12 cellular contexts compared by ENCODE assay signal in genomic region chr14:70652871-70653270, GRCh38. TPM values are rescaled to one million over a fixed set of nuclear protein-coding genes. Genes with fewer than 3 reads are reported as not detected.
DNase-seq lines count a peak whose midpoint lies in the region; ATAC-seq lines count a peak whose summit lies in the region.
"Had no signal": no experiment of that assay in that cellular context is flagged by ENCODE, and none has a peak within 500 bp of the region (broad histone marks: within the 10 kb centered on the region; RNA-seq: fewer than 3 reads in every experiment).

No MANE protein-coding gene starts in this region.

- peaks cover 79% of the 10 kb centered on the region for H3K4me1 Mint-ChIP-seq in activated naive CD4-positive, alpha-beta T cell treated with anti-CD3 and anti-CD28 coated beads for 36 hours (ENCODE audit: low read depth)
- peaks cover 91% of the 10 kb centered on the region for H3K4me1 Mint-ChIP-seq in activated naive CD8-positive, alpha-beta T cell treated with anti-CD3 and anti-CD28 coated beads, Interleukin-2, amount 50 U/mL, for 24 hours
- H3K4me1 Mint-ChIP-seq in stimulated activated effector memory CD8-positive, alpha-beta T cell treated with anti-CD3 and anti-CD28 coated beads, Interleukin-12 subunit alpha, Interleukin-12 subunit beta, amount 100 ng/mL, for 72 hours, result peaks cover 64% of the 10 kb centered on the region

- no peak for ATAC-seq in activated naive CD8-positive, alpha-beta T cell treated with anti-CD3 and anti-CD28 coated beads, Interleukin-2, amount 50 U/mL, for 24 hours
- ATAC-seq in stimulated activated effector memory CD8-positive, alpha-beta T cell treated with anti-CD3 and anti-CD28 coated beads, Interleukin-12 subunit alpha, Interleukin-12 subunit beta, amount 100 ng/mL, for 72 hours, result no peak
- ATAC-seq in GM21717 (IDR thresholded peaks at IDR 0.05; ENCODE audit: unreplicated experiment) (no peak), HG03280 (IDR thresholded peaks at IDR 0.05; ENCODE audit: unreplicated experiment) (no peak)

- no peak for DNase-seq in activated naive CD4-positive, alpha-beta T cell treated with anti-CD3 and anti-CD28 coated beads for 36 hours
- no peak for DNase-seq in activated naive CD4-positive, alpha-beta T cell treated with Interleukin-2 at 50 U/mL for 16 hours
- peak; percentile 13 for DNase-seq in NCI-H69 (lab: John Stamatoyannopoulos, UW)
- DNase-seq in activated naive CD8-positive, alpha-beta T cell treated with anti-CD3 and anti-CD28 coated beads, Interleukin-2, amount 50 U/mL, for 24 hours, result no peak
- DNase-seq in stimulated activated effector memory CD8-positive, alpha-beta T cell treated with anti-CD3 and anti-CD28 coated beads, Interleukin-12 subunit alpha, Interleukin-12 subunit beta, amount 100 ng/mL, for 72 hours (ENCODE audit: low spot score in 2 of 2), result no peak
- DNase-seq in hippocampal formation (lab: John Stamatoyannopoulos, UW), result no peak
- DNase-seq: effector CD8-positive, alpha-beta T cell; left ventricle myocardium inferior; NCI-H1417 treated with DMSO at 0.1 percent for 48 hours had no signal

- intact Hi-C loops in activated naive CD4-positive, alpha-beta T cell treated with anti-CD3 and anti-CD28 coated beads for 36 hours (cut with micrococcal nuclease), result loop anchor here (1.0 to 10.0 kb wide), 6 partner anchors 8 to 1858 kb away; partner anchors contain the start of genes SIPA1L1, SUSD6 and ZFP36L1

- CTCF ChIA-PET in activated naive CD4-positive, alpha-beta T cell treated with anti-CD3 and anti-CD28 coated beads for 36 hours (lab: Charles Lee), result interaction anchor here (1.4 to 1.7 kb wide), 2 partner anchors 8 to 10 kb away, joined by 3 to 4 read pairs; no protein-coding TSS in a partner anchor

- H3K27me3 Mint-ChIP-seq in activated naive CD4-positive, alpha-beta T cell treated with anti-CD3 and anti-CD28 coated beads for 36 hours (ENCODE audit: low read depth), result no peaks in the 10 kb centered on the region
- H3K27me3 Mint-ChIP-seq in activated naive CD8-positive, alpha-beta T cell treated with anti-CD3 and anti-CD28 coated beads, Interleukin-2, amount 50 U/mL, for 24 hours, result no peaks in the 10 kb centered on the region

- no peaks in the 10 kb centered on the region for H3K9me3 Mint-ChIP-seq in activated naive CD4-positive, alpha-beta T cell treated with anti-CD3 and anti-CD28 coated beads for 36 hours
- H3K9me3 Mint-ChIP-seq in activated naive CD8-positive, alpha-beta T cell treated with anti-CD3 and anti-CD28 coated beads, Interleukin-2, amount 50 U/mL, for 24 hours, result no peaks in the 10 kb centered on the region
- no peaks in the 10 kb centered on the region for H3K9me3 Mint-ChIP-seq in stimulated activated effector memory CD8-positive, alpha-beta T cell treated with anti-CD3 and anti-CD28 coated beads, Interleukin-12 subunit alpha, Interleukin-12 subunit beta, amount 100 ng/mL, for 72 hours

- no peak overlapping the region for H3K4me3 Mint-ChIP-seq in activated naive CD4-positive, alpha-beta T cell treated with anti-CD3 and anti-CD28 coated beads for 36 hours
- H3K4me3 Mint-ChIP-seq in activated naive CD8-positive, alpha-beta T cell treated with anti-CD3 and anti-CD28 coated beads, Interleukin-2, amount 50 U/mL, for 24 hours, result no peak overlapping the region
- no peak overlapping the region for H3K4me3 Mint-ChIP-seq in stimulated activated effector memory CD8-positive, alpha-beta T cell treated with anti-CD3 and anti-CD28 coated beads, Interleukin-12 subunit alpha, Interleukin-12 subunit beta, amount 100 ng/mL, for 72 hours
- H3K4me3 Mint-ChIP-seq: brain had no signal

- peak overlapping the region; percentile 69 for H3K27ac Mint-ChIP-seq in activated naive CD4-positive, alpha-beta T cell treated with anti-CD3 and anti-CD28 coated beads for 36 hours
- peak overlapping the region; percentile 66 for H3K27ac Mint-ChIP-seq in activated naive CD8-positive, alpha-beta T cell treated with anti-CD3 and anti-CD28 coated beads, Interleukin-2, amount 50 U/mL, for 24 hours
- H3K27ac Mint-ChIP-seq in stimulated activated effector memory CD8-positive, alpha-beta T cell treated with anti-CD3 and anti-CD28 coated beads, Interleukin-12 subunit alpha, Interleukin-12 subunit beta, amount 100 ng/mL, for 72 hours, result peak overlapping the region; percentile 97

- H3K36me3 Mint-ChIP-seq in activated naive CD4-positive, alpha-beta T cell treated with anti-CD3 and anti-CD28 coated beads for 36 hours (ENCODE audit: low read depth), result no peaks in the 10 kb centered on the region
- peaks cover 6% of the 10 kb centered on the region for H3K36me3 Mint-ChIP-seq in activated naive CD8-positive, alpha-beta T cell treated with anti-CD3 and anti-CD28 coated beads, Interleukin-2, amount 50 U/mL, for 24 hours (ENCODE audit: low read depth)
- H3K36me3 Mint-ChIP-seq in stimulated activated effector memory CD8-positive, alpha-beta T cell treated with anti-CD3 and anti-CD28 coated beads, Interleukin-12 subunit alpha, Interleukin-12 subunit beta, amount 100 ng/mL, for 72 hours, result peaks cover 13% of the 10 kb centered on the region

RNA-seq across cellular contexts. Expression of gene TTC9, which starts 11.2 kb away (rescaled TPM):
- total RNA-seq in activated naive CD4-positive, alpha-beta T cell treated with anti-CD3 and anti-CD28 coated beads for 36 hours, result 1 to 10 TPM; 7.5 to 7.6 TPM

RNA-seq across cellular contexts. Expression of gene MED6, which starts 52.4 kb away (rescaled TPM):
- 10 to 100 TPM; 48.5 to 48.9 TPM for total RNA-seq in activated naive CD4-positive, alpha-beta T cell treated with anti-CD3 and anti-CD28 coated beads for 36 hours
